In the genomic region with DNA sequence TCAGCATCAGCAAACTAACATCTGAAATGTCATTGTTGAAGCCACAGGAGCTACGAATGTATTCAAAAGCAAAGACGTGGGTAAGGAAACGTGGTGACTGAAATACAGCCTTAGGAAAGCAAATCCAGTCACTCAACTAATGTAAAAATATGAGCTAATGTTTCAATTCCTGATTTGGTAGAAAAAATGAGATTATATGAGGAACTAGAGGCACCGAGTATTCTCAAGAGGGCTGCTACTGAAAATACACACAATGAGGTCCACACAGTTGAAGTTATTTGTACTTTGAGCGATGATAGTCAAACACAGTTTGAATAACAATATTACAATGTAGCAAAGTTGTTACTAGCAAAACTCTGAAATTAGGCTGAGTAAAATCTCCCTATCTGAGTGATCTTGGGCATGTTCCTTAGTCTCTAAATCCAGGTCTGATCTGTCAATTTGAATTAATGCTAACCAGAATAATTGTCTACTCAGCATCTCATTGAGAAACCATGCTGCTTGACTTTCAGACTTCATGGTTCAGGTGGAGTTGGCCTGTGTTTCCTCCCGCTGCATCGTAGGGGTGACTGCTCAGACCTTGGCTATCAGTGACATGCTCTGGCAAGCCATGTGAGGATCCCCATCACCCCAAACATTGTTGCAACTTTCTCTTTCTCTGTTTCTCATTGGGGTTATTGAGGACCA, we compare ENCODE assay signal across 17 cellular contexts.
DNase-seq lines count a peak whose midpoint lies in the region; ATAC-seq, FAIRE-seq and TF ChIP-seq lines count a peak whose summit lies in the region.
"Had no signal": no experiment of that assay in that cellular context is flagged by ENCODE, and none has a peak within 500 bp of the region (broad histone marks: within the 10 kb centered on the region; RNA-seq: fewer than 3 reads in every experiment).

No MANE protein-coding gene starts in this region.

- no peak for FAIRE-seq in GM12891 (lab: Jason Lieb, UNC)
- FAIRE-seq: A204.1 had no signal

- H3K9me3 Mint-ChIP-seq in stimulated activated naive CD8-positive, alpha-beta T cell treated with anti-CD3 and anti-CD28 coated beads, Interleukin-15, Interleukin-2, amounts not matched to agents 100 ng/mL and 50 ng/mL, for 24 hours = no peaks in the 10 kb centered on the region
- peaks cover 0 to 8% of the 10 kb centered on the region in 2 donors for H3K9me3 Mint-ChIP-seq in stimulated activated naive CD8-positive, alpha-beta T cell treated with anti-CD3 and anti-CD28 coated beads, Interleukin-15, amount 100 ng/mL, for 72 hours
- H3K9me3 Mint-ChIP-seq: GM23338 had no signal

- peaks cover 7% of the 10 kb centered on the region for H3K4me1 Mint-ChIP-seq in stimulated activated naive CD8-positive, alpha-beta T cell treated with anti-CD3 and anti-CD28 coated beads, Interleukin-15, Interleukin-2, amounts not matched to agents 100 ng/mL and 50 ng/mL, for 24 hours (ENCODE audit: low read depth)
- no peaks in the 10 kb centered on the region for H3K4me1 Mint-ChIP-seq in stimulated activated naive CD8-positive, alpha-beta T cell treated with anti-CD3 and anti-CD28 coated beads, Interleukin-15, amount 100 ng/mL, for 72 hours

- ATAC-seq in stimulated activated naive CD8-positive, alpha-beta T cell treated with anti-CD3 and anti-CD28 coated beads, Interleukin-15, amount 100 ng/mL, for 72 hours = no peak
- ATAC-seq: HCT116 had no signal

- peak overlapping the region; percentile 6 for H3K27ac Mint-ChIP-seq in stimulated activated naive CD8-positive, alpha-beta T cell treated with anti-CD3 and anti-CD28 coated beads, Interleukin-15, Interleukin-2, amounts not matched to agents 100 ng/mL and 50 ng/mL, for 24 hours
- H3K27ac Mint-ChIP-seq in stimulated activated naive CD8-positive, alpha-beta T cell treated with anti-CD3 and anti-CD28 coated beads, Interleukin-15, amount 100 ng/mL, for 72 hours = no peak overlapping the region
- H3K27ac Mint-ChIP-seq: GM23338 had no signal

- H3K27me3 Mint-ChIP-seq in stimulated activated naive CD8-positive, alpha-beta T cell treated with anti-CD3 and anti-CD28 coated beads, Interleukin-15, Interleukin-2, amounts not matched to agents 100 ng/mL and 50 ng/mL, for 24 hours = peaks cover 5% of the 10 kb centered on the region
- H3K27me3 Mint-ChIP-seq in stimulated activated naive CD8-positive, alpha-beta T cell treated with anti-CD3 and anti-CD28 coated beads, Interleukin-15, amount 100 ng/mL, for 72 hours = no peaks in the 10 kb centered on the region

- no peaks in the 10 kb centered on the region for H3K36me3 Mint-ChIP-seq in stimulated activated naive CD8-positive, alpha-beta T cell treated with anti-CD3 and anti-CD28 coated beads, Interleukin-15, Interleukin-2, amounts not matched to agents 100 ng/mL and 50 ng/mL, for 24 hours (ENCODE audit: low read depth)

- H3K4me3 Mint-ChIP-seq in stimulated activated naive CD8-positive, alpha-beta T cell treated with anti-CD3 and anti-CD28 coated beads, Interleukin-15, Interleukin-2, amounts not matched to agents 100 ng/mL and 50 ng/mL, for 24 hours = no peak overlapping the region
- H3K4me3 Mint-ChIP-seq in stimulated activated naive CD8-positive, alpha-beta T cell treated with anti-CD3 and anti-CD28 coated beads, Interleukin-15, amount 100 ng/mL, for 72 hours = no peak overlapping the region
- H3K4me3 Mint-ChIP-seq: GM23338 had no signal

- no peak for DNase-seq in stimulated activated naive CD8-positive, alpha-beta T cell treated with anti-CD3 and anti-CD28 coated beads, Interleukin-15, amount 100 ng/mL, for 72 hours
- DNase-seq in NAMALWA (ENCODE audit: low spot score) (peak; percentile 55), germinal center (ENCODE audit: low spot score) (peak; percentile 65), NCI-H1092 treated with DMSO at 0.1 percent for 48 hours (lab: John Stamatoyannopoulos, UW) (no peak), GM12891 (ENCODE audit: insufficient read length, low spot score) (no peak), NCI-H187 treated with DMSO at 0.1 percent for 48 hours (lab: John Stamatoyannopoulos, UW) (no peak), NCI-H2081 treated with DMSO at 0.1 percent for 48 hours (lab: John Stamatoyannopoulos, UW) (no peak)
- DNase-seq: C1 segment of cervical spinal cord, DMS79, NCI-H1048, NCI-H1436 treated with DMSO at 0.1 percent for 48 hours, NCI-H2029 treated with DMSO at 0.1 percent for 48 hours, SHP77 had no signal

- TF ChIP-seq POLR2A in GM12891 (IDR thresholded peaks at IDR 0.05; ENCODE audit: low read depth, low read length) = no peak

TF ChIP-seq in GM12891, 5 proteins besides CTCF, POLR2A, EP300 and RAD21:
- no peak for TF ChIP-seq PAX5 (IDR thresholded peaks at IDR 0.05; ENCODE audit: insufficient read depth, low read length, severe bottlenecking)
- TF ChIP-seq TAF1 (IDR thresholded peaks at IDR 0.05; ENCODE audit: low read depth, low read length) = no peak
- TF ChIP-seq POU2F2 (IDR thresholded peaks at IDR 0.05; ENCODE audit: low read depth, low read length) = no peak
- no peak for TF ChIP-seq POLR2AphosphoS5 (IDR thresholded peaks at IDR 0.05; ENCODE audit: low read depth, low read length)
- TF ChIP-seq SPI1 (IDR thresholded peaks at IDR 0.05; ENCODE audit: low read depth, low read length) = no peak

Comparison
In these comparisons a context has a peak if more than half of its experiments do, and no peak if none do; other contexts are left out.
1. DNase-seq: peak in NAMALWA (single experiment) and germinal center (single experiment); none in stimulated activated naive CD8-positive, alpha-beta T cell treated with anti-CD3 and anti-CD28 coated beads, Interleukin-15, amount 100 ng/mL, for 72 hours (0 of 2), NCI-H1092 treated with DMSO at 0.1 percent for 48 hours (single experiment), GM12891 (single experiment), NCI-H187 treated with DMSO at 0.1 percent for 48 hours (single experiment) and NCI-H2081 treated with DMSO at 0.1 percent for 48 hours (single experiment).